11 cellular contexts compared by ENCODE assay signal in the genomic region with DNA sequence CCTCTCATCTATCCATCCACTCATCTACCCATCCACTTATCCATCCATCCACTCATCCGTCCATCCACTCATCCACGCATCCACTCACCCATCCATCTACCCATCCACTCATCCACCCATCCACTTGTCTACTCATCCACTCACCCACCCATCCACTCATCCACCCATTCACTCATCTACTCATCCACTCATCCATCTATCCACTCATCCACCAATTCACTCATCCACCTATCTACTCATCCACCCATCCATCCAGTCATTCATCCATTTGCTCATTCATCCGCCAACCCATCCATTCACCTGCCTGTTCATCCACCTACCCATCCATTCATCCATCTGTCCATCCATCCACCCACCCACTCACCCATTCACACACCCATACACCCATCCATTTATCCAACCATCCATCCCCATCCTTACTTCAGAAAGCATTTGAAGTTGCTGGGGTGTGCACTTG.
A peak's percentile ranks its signal among the peaks of the same experiment; 100 is the strongest.
DNase-seq lines count a peak whose midpoint lies in the region; ATAC-seq and TF ChIP-seq lines count a peak whose summit lies in the region.
"Had no signal": no experiment of that assay in that cellular context is flagged by ENCODE, and none has a peak within 500 bp of the region (broad histone marks: within the 10 kb centered on the region; RNA-seq: fewer than 3 reads in every experiment).

No MANE protein-coding gene starts in this region.

- peaks cover 61% of the 10 kb centered on the region for H3K4me1 Mint-ChIP-seq in Caco-2 (ENCODE audit: low read depth, unreplicated experiment)

- H3K27me3 ChIP-seq in Caco-2 (replicated peaks; ENCODE audit: control insufficient read depth, insufficient read depth, low read length) (no peaks in the 10 kb centered on the region), NT2/D1 (ENCODE audit: insufficient read depth, insufficient read length) (no peaks in the 10 kb centered on the region), osteoblast (ENCODE audit: insufficient read depth, low read length) (no peaks in the 10 kb centered on the region)

- peak overlapping the region; percentile 42 for H3K4me3 Mint-ChIP-seq in Caco-2 (ENCODE audit: unreplicated experiment)

- CTCF ChIA-PET in Caco-2 (lab: Charles Lee): no interaction called here

- TF ChIP-seq CTCF in Caco-2 (IDR thresholded peaks at IDR 0.05; ENCODE audit: insufficient read depth in 1 of 2, low read depth in 1 of 2, low read length in 1 of 2, severe bottlenecking in 1 of 2, unreplicated experiment in 1 of 2) (no peak), osteoblast (IDR thresholded peaks at IDR 0.05; ENCODE audit: extremely low read depth, low read depth, low read length) (no peak)

- H3K36me3 Mint-ChIP-seq in Caco-2 (ENCODE audit: insufficient read depth, unreplicated experiment): peaks cover 80% of the 10 kb centered on the region

- no peak overlapping the region for H3K4me2 ChIP-seq in osteoblast (ENCODE audit: insufficient read depth, low read length)

- peaks cover 96% of the 10 kb centered on the region for H4K20me1 ChIP-seq in osteoblast (ENCODE audit: insufficient read depth, low read length)

- peak overlapping the region; percentile 96 for H3K27ac Mint-ChIP-seq in Caco-2 (ENCODE audit: unreplicated experiment)

- no peaks in the 10 kb centered on the region for H3K9me3 ChIP-seq in Caco-2
- no peaks in the 10 kb centered on the region for H3K9me3 ChIP-seq in NT2/D1 (ENCODE audit: insufficient read depth, low read length)
- H3K9me3 ChIP-seq in osteoblast (ENCODE audit: low read depth, low read length): no peaks in the 10 kb centered on the region

- H3K27me3 Mint-ChIP-seq in Caco-2 (ENCODE audit: insufficient read depth, unreplicated experiment): no peaks in the 10 kb centered on the region

- BruUV-seq in Caco-2 (replicated peaks; lab: Mats Ljungman, UMichigan): no TSS peak

- peak overlapping the region; percentile 23 for H3K9ac ChIP-seq in NT2/D1 (ENCODE audit: insufficient read length, low read depth)
- H3K9ac ChIP-seq: GM23248 had no signal

- H2AFZ ChIP-seq in osteoblast (ENCODE audit: low read length): no peak overlapping the region
- H2AFZ ChIP-seq: GM23248 had no signal

- DNase-seq in Caco-2 (no peak), NT2/D1 (ENCODE audit: low read depth, low spot score) (no peak), osteoblast (ENCODE audit: insufficient read length, low spot score, missing footprints) (peak; percentile 13), GOT3 (lab: John Stamatoyannopoulos, UW) (no peak)
- DNase-seq in stimulated activated naive CD4-positive, alpha-beta T cell treated with Interleukin-2 at 50 U/mL for 16 hours (lab: John Stamatoyannopoulos, UW): no peak
- DNase-seq in activated CD4-positive, CD25-positive, alpha-beta regulatory T cell (lab: John Stamatoyannopoulos, UW): no peak
- DNase-seq: midbrain, MV-4-11 had no signal

- H3K4me3 ChIP-seq in Caco-2 (ENCODE audit: low read depth, low read length) (no peak overlapping the region), NT2/D1 (ENCODE audit: insufficient read length, low read depth) (no peak overlapping the region), osteoblast (ENCODE audit: insufficient read depth, low read length) (no peak overlapping the region)
- H3K4me3 ChIP-seq: GM23248 had no signal

- H3K79me2 ChIP-seq in osteoblast (ENCODE audit: insufficient read depth, low read length): peaks cover 98% of the 10 kb centered on the region

- intact Hi-C loops in Caco-2 (cut with micrococcal nuclease; ENCODE audit: unreplicated experiment): loop anchor here (5.0 kb wide), 1 partner anchor 33 kb away; no protein-coding TSS in a partner anchor

- H3K4me1 ChIP-seq in Caco-2: peaks cover 51% of the 10 kb centered on the region
- H3K4me1 ChIP-seq in NT2/D1 (ENCODE audit: insufficient read depth, insufficient read length): peaks cover 41% of the 10 kb centered on the region
- H3K4me1 ChIP-seq in osteoblast (ENCODE audit: insufficient read depth, low read length): peaks cover 63% of the 10 kb centered on the region

- ATAC-seq in GM21447 (IDR thresholded peaks at IDR 0.05; ENCODE audit: unreplicated experiment): no peak

- H3K9me3 Mint-ChIP-seq in Caco-2 (ENCODE audit: unreplicated experiment): peaks cover 11% of the 10 kb centered on the region

- POLR2A ChIA-PET in Caco-2 (lab: Charles Lee): no interaction called here

- H3K36me3 ChIP-seq in Caco-2 (ENCODE audit: control insufficient read depth, insufficient read depth, low read length) (peaks cover 1% of the 10 kb centered on the region; the same call in 1 of the 2 replicates), NT2/D1 (ENCODE audit: insufficient read depth, insufficient read length, low read length) (peaks cover 37% of the 10 kb centered on the region), osteoblast (ENCODE audit: insufficient read depth, low read length) (peaks cover 19% of the 10 kb centered on the region)

- H3K27ac ChIP-seq in cingulate gyrus (ENCODE audit: low read depth, low read length) (peak overlapping the region; percentile 72), osteoblast (ENCODE audit: low read depth, low read length) (peak overlapping the region; percentile 96)
- H3K27ac ChIP-seq: GM23248 had no signal
